3 cellular contexts compared by ENCODE assay signal in genomic region chr10:79791906-79792517, GRCh38. TPM values are rescaled to one million over a fixed set of nuclear protein-coding genes. Genes with fewer than 3 reads are reported as not detected.
"Had no signal": no experiment of that assay in that cellular context is flagged by ENCODE, and none has a peak within 500 bp of the region (broad histone marks: within the 10 kb centered on the region; RNA-seq: fewer than 3 reads in every experiment).

No MANE protein-coding gene starts in this region.

RNA-seq across cellular contexts. Expression of gene NUTM2E, which starts 34.5 kb away (rescaled TPM):
- total RNA-seq: NCI-H460, PC-3, Right ventricle myocardium superior had no signal
